Comparison of ENCODE assay signal across 8 cellular contexts in the genomic region with DNA sequence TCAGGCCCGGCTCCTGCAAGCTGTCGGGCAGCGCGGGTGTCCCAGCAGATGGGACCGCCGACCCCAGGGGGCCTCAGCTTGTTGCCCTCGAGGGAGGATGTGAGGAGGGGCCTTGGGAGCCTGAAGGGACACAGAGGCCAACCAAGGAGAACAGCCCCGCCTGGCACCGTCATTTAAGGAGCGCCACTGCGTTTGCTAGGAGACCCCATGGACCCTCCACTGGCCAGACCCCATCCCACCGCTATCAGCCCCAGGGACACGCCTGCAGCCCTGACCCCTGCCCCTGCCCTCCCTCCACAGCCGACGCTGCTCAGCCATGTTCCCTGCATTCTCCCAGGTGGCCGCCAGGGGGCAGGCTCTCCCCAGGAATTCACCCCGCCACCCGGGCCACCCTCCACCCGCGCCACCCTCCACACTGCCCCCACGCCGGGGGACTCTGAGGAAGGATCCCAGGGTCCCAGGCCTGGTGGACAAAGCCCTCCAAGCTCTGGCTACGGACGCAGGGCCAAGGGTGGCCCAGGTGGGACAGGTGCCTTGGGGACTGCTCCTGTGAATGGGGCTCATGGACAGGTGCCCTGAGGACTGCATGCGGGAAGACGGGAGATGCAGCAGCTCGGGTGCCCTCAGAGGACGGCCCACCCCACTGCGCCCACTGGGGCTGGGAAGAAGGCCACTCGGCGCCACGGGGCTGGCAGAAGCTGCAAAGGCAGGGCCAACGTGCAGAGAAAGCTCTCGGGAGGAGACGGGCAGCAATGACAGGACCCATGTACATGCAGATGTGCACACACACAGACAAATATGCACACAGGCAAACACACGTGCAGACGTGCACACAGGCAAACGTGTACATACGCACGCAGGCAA. TPM values are rescaled to one million over a fixed set of nuclear protein-coding genes. Genes with fewer than 3 reads are reported as not detected.
DNase-seq lines count a peak whose midpoint lies in the region; ATAC-seq and TF ChIP-seq lines count a peak whose summit lies in the region.

No MANE protein-coding gene starts in this region.

- peak; percentile 97 for TF ChIP-seq CTCF in DOHH2 (IDR thresholded peaks at IDR 0.05; ENCODE audit: low read depth, low read length, poor library complexity, severe bottlenecking)
- TF ChIP-seq CTCF in coronary artery (IDR thresholded peaks at IDR 0.05) = peak; percentile 99
- TF ChIP-seq CTCF in mesothelial cell of epicardium (IDR thresholded peaks at IDR 0.05; ENCODE audit: unreplicated experiment) = peak; percentile 99

- H3K27ac Mint-ChIP-seq in mesothelial cell of epicardium = no peak overlapping the region

- ATAC-seq in GM18868 (IDR thresholded peaks at IDR 0.05; ENCODE audit: unreplicated experiment) = no peak

- in situ Hi-C loops in KBM-7 (cut with MboI; ENCODE audit: low pct_unique_long_range_greater_than_20kb, low sequenced_read_pairs) = no loop called here

- H3K79me2 ChIP-seq in DOHH2 (ENCODE audit: control insufficient read depth, low read length) = no peaks in the 10 kb centered on the region

- H3K4me3 ChIP-seq in DOHH2 (ENCODE audit: low read length) (peak overlapping the region; percentile 69), coronary artery (no peak overlapping the region)

- H4K20me1 ChIP-seq in DOHH2 (ENCODE audit: control insufficient read depth, insufficient read depth, low read depth, low read length) = 0 out of 2 replicates have a peak, but pooled peaks cover 2% of the 10 kb centered on the region

- H3K36me3 Mint-ChIP-seq in mesothelial cell of epicardium = peaks cover 20% of the 10 kb centered on the region

- H3K9me3 ChIP-seq in DOHH2 (ENCODE audit: control insufficient read depth, insufficient read depth, low read length) = no peaks in the 10 kb centered on the region

- H3K27me3 Mint-ChIP-seq in mesothelial cell of epicardium (ENCODE audit: low read depth) = no peaks in the 10 kb centered on the region

- peaks cover 2% of the 10 kb centered on the region; the same call in 1 of the 2 replicates for H3K36me3 ChIP-seq in DOHH2 (ENCODE audit: control insufficient read depth, low read length)

- H3K9me2 ChIP-seq in DOHH2 (replicated peaks; ENCODE audit: control insufficient read depth, low read length) = no peaks in the 10 kb centered on the region

- DNase-seq in KBM-7 = peak; percentile 70
- DNase-seq in activated CD4-positive, alpha-beta T cell treated with anti-CD3 and anti-CD28 coated beads, Interleukin-2, amount 50 U/mL, for 24 hours (ENCODE audit: low read depth in 1 of 2, low spot score in 1 of 2) = peak; percentile 62 to 72
- no peak for DNase-seq in coronary artery (ENCODE audit: low spot score)
- peak; percentile 63 to 86 for DNase-seq in mesothelial cell of epicardium (ENCODE audit: low spot score in 2 of 2, unreplicated experiment in 2 of 2)
- peak; percentile 56 to 65 for DNase-seq in stimulated activated CD8-positive, alpha-beta memory T cell treated with anti-CD3 and anti-CD28 coated beads, Interleukin-4, amount 100 ng/mL, for 1 hour (ENCODE audit: low read depth in 2 of 2, low spot score in 1 of 2)
- DNase-seq in NCI-H446 treated with DMSO at 0.1 percent for 48 hours (lab: John Stamatoyannopoulos, UW) = no peak

- peak overlapping the region; percentile 93 for H3K4me2 ChIP-seq in DOHH2 (ENCODE audit: low read length)

- H3F3A ChIP-seq in DOHH2 (ENCODE audit: control insufficient read depth, insufficient read depth) = no peaks in the 10 kb centered on the region

- H3K27ac ChIP-seq in DOHH2 (ENCODE audit: low read depth, low read length) = peak overlapping the region; percentile 65
- H3K27ac ChIP-seq in coronary artery = peak overlapping the region in 1 of 2 donors; percentile 37

- H3K9me3 Mint-ChIP-seq in mesothelial cell of epicardium = no peaks in the 10 kb centered on the region

- peaks cover 14% of the 10 kb centered on the region for H3K4me1 Mint-ChIP-seq in mesothelial cell of epicardium

- peaks cover 4% of the 10 kb centered on the region for H3K27me3 ChIP-seq in DOHH2 (ENCODE audit: control insufficient read depth, low read length)

- H3K4me3 Mint-ChIP-seq in mesothelial cell of epicardium = no peak overlapping the region

- H3K4me1 ChIP-seq in DOHH2 (ENCODE audit: control insufficient read depth, low read length) = peaks cover 24% of the 10 kb centered on the region

RNA-seq across cellular contexts. Expression of a gene that starts 34.4 kb away (rescaled TPM):
- total RNA-seq in mesothelial cell of epicardium = 43.9 to 47.1 TPM (median 45.7 TPM) in 3 replicates

RNA-seq across cellular contexts. Expression of a gene that starts 39.3 kb away (rescaled TPM):
- 36.6 to 39.2 TPM (median 37.3 TPM) in 3 replicates for total RNA-seq in mesothelial cell of epicardium

RNA-seq across cellular contexts. Expression of a gene that starts 42.3 kb away (rescaled TPM):
- 20.0 to 21.7 TPM (median 20.1 TPM) in 3 replicates for total RNA-seq in mesothelial cell of epicardium

RNA-seq across cellular contexts. Expression of a gene that starts 59.2 kb away (rescaled TPM):
- total RNA-seq in mesothelial cell of epicardium = 0.38 to 1.0 TPM (median 0.47 TPM) in 3 replicates

Comparison
In these comparisons a context has a peak if more than half of its experiments do, and no peak if none do; other contexts are left out.
1. DNase-seq: peak in KBM-7 (single experiment), activated CD4-positive, alpha-beta T cell treated with anti-CD3 and anti-CD28 coated beads, Interleukin-2, amount 50 U/mL, for 24 hours (2 of 2), mesothelial cell of epicardium (2 of 2) and stimulated activated CD8-positive, alpha-beta memory T cell treated with anti-CD3 and anti-CD28 coated beads, Interleukin-4, amount 100 ng/mL, for 1 hour (2 of 2); none in coronary artery (single experiment) and NCI-H446 treated with DMSO at 0.1 percent for 48 hours (single experiment).
2. Peak in every context shown above with its lines, with median percentiles within 50 percentile points of each other: CTCF ChIP-seq.